19 cellular contexts compared by ENCODE assay signal in genomic region chr7:46033592-46033991, GRCh38.
"Had no signal": no experiment of that assay in that cellular context is flagged by ENCODE, and none has a peak within 500 bp of the region (broad histone marks: within the 10 kb centered on the region; RNA-seq: fewer than 3 reads in every experiment).

No MANE protein-coding gene starts in this region.

- H3K4me1 ChIP-seq: adrenal gland, right lobe of liver, upper lobe of right lung had no signal

- H3K27ac ChIP-seq: adrenal gland, ascending aorta, epithelial cell of prostate, ovary, right lobe of liver, thoracic aorta, upper lobe of right lung had no signal

- DNase-seq: activated CD4-positive, alpha-beta T cell treated with anti-CD3 and anti-CD28 coated beads for 1 hour; activated gamma-delta T cell treated with Interleukin-2 at 50 U/mL for 16 hours; activated T-cell treated with anti-CD3 and anti-CD28 coated beads, Interleukin-2, amount 50 U/mL, for 1 hour; adrenal gland; cortex of kidney; endodermal cell; naive thymus-derived CD8-positive, alpha-beta T cell; ovary; right lobe of liver; stimulated activated CD4-positive, alpha-beta T cell treated with anti-CD3 and anti-CD28 coated beads, Interleukin-15, amount 100 ng/mL, for 24 hours; stimulated activated naive CD4-positive, alpha-beta T cell treated with Interleukin-2 at 50 U/mL for 16 hours; T-helper 9 cell; upper lobe of right lung had no signal

- H3K9me3 ChIP-seq: adrenal gland, ascending aorta, ovary, right lobe of liver, thoracic aorta, upper lobe of right lung had no signal

- H3K27me3 ChIP-seq: adrenal gland, ascending aorta, ovary, right lobe of liver, upper lobe of right lung had no signal

- H3K27ac Mint-ChIP-seq: activated naive CD4-positive, alpha-beta T cell treated with anti-CD3 and anti-CD28 coated beads, Interleukin-2, amount 50 U/mL, for 24 hours; endodermal cell; naive thymus-derived CD8-positive, alpha-beta T cell had no signal

- H3K4me1 Mint-ChIP-seq: activated naive CD4-positive, alpha-beta T cell treated with anti-CD3 and anti-CD28 coated beads, Interleukin-2, amount 50 U/mL, for 24 hours; naive thymus-derived CD8-positive, alpha-beta T cell had no signal

- H3K36me3 ChIP-seq: adrenal gland, ascending aorta, ovary, right lobe of liver, thoracic aorta, upper lobe of right lung had no signal

- ATAC-seq: naive thymus-derived CD8-positive, alpha-beta T cell; right lobe of liver; upper lobe of right lung had no signal

- H3K36me3 Mint-ChIP-seq: activated naive CD4-positive, alpha-beta T cell treated with anti-CD3 and anti-CD28 coated beads, Interleukin-2, amount 50 U/mL, for 24 hours; naive thymus-derived CD8-positive, alpha-beta T cell had no signal

- H3K4me3 Mint-ChIP-seq: activated naive CD4-positive, alpha-beta T cell treated with anti-CD3 and anti-CD28 coated beads, Interleukin-2, amount 50 U/mL, for 24 hours; endodermal cell; naive thymus-derived CD8-positive, alpha-beta T cell had no signal

- H3K27me3 Mint-ChIP-seq: naive thymus-derived CD8-positive, alpha-beta T cell had no signal

- H3K9me3 Mint-ChIP-seq: activated naive CD4-positive, alpha-beta T cell treated with anti-CD3 and anti-CD28 coated beads, Interleukin-2, amount 50 U/mL, for 24 hours; naive thymus-derived CD8-positive, alpha-beta T cell had no signal

- H3K4me3 ChIP-seq: adrenal gland, ascending aorta, lung, ovary, right lobe of liver, smooth muscle cell, thoracic aorta, upper lobe of right lung had no signal
